Comparison of ENCODE assay signal across 10 cellular contexts in the genomic region with DNA sequence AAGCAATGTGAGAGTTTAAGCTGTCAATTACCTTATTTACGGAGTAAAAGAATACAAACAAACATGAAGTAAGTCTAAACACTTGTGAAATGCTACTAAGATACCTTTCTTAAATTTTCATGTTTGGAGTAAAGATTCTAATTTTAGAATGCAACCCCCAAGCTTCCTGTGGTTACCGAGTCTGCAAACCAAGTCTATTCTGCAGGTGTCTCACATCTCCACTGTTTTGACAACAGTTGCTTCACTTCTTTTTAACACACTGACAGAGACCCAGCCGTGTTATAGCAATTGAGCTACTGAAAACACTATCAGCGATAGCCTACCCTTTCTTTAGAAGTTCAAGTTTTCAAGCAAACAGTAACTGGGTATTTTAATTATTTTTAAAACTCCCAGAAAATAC.
DNase-seq lines count a peak whose midpoint lies in the region; ATAC-seq and TF ChIP-seq lines count a peak whose summit lies in the region.
"Had no signal": no experiment of that assay in that cellular context is flagged by ENCODE, and none has a peak within 500 bp of the region (broad histone marks: within the 10 kb centered on the region; RNA-seq: fewer than 3 reads in every experiment).

No MANE protein-coding gene starts in this region.

- in situ Hi-C loops in gastrocnemius medialis (cut with MboI; ENCODE audit: low sequenced_read_pairs in 4 of 4), result no loop called here

- no peak for TF ChIP-seq POLR2A in gastrocnemius medialis (IDR thresholded peaks at IDR 0.05)

- no peaks in the 10 kb centered on the region for H3K36me3 ChIP-seq in gastrocnemius medialis
- H3K36me3 ChIP-seq: SJSA1 had no signal

- no peaks in the 10 kb centered on the region for H3K27me3 ChIP-seq in gastrocnemius medialis
- H3K27me3 ChIP-seq: SJSA1 had no signal

- intact Hi-C loops in Right ventricle myocardium superior (cut with DNase I) (no loop called here), left cardiac atrium (cut with DNase I) (no loop called here), gastrocnemius medialis (cut with DNase I; ENCODE audit: low total_unique reads) (no loop called here)

- TF ChIP-seq CTCF in gastrocnemius medialis (IDR thresholded peaks at IDR 0.05 in 4 of 5, conservative IDR thresholded peaks at IDR 0.05 in 1 of 5), result no peak

- peak overlapping the region in 1 of 4 donors; percentile 0 for H3K27ac ChIP-seq in gastrocnemius medialis
- H3K27ac ChIP-seq: SJSA1 had no signal

- DNase-seq in Right ventricle myocardium superior (no peak), left cardiac atrium (no peak), gastrocnemius medialis (no peak), DMS 273 treated with DMSO at 0.1 percent for 48 hours (lab: John Stamatoyannopoulos, UW) (no peak), NCI-H446 (lab: John Stamatoyannopoulos, UW) (no peak), NCI-H524 (lab: John Stamatoyannopoulos, UW) (no peak)
- DNase-seq: small intestine had no signal

- no peaks in the 10 kb centered on the region for H3K9me3 ChIP-seq in gastrocnemius medialis
- H3K9me3 ChIP-seq: SJSA1 had no signal

- ATAC-seq in Right ventricle myocardium superior (ENCODE audit: poor library complexity) (peak; percentile 80), left cardiac atrium (no peak), GM21737 (IDR thresholded peaks at IDR 0.05; ENCODE audit: unreplicated experiment) (peak; percentile 82), HG03460 (IDR thresholded peaks at IDR 0.05; ENCODE audit: unreplicated experiment) (peak; percentile 83), gastrocnemius medialis (peak in 1 of 2 donors; percentile 62)

- H3K4me3 ChIP-seq in gastrocnemius medialis, result peak overlapping the region in 3 of 4 donors; percentile 3 to 12 (median 8)
- H3K4me3 ChIP-seq: SJSA1 had no signal

- H3K4me1 ChIP-seq in gastrocnemius medialis, result peaks cover 14 to 15% of the 10 kb centered on the region in 2 donors
- H3K4me1 ChIP-seq: SJSA1 had no signal

Comparison
In these comparisons a context has a peak if more than half of its experiments do, and no peak if none do; other contexts are left out.
1. ATAC-seq: peak in Right ventricle myocardium superior (single experiment), GM21737 (single experiment) and HG03460 (single experiment); none in left cardiac atrium (0 of 2).